ENCODE assay signal across 18 cellular contexts in genomic region chr2:121583555-121583954, GRCh38. TPM values are rescaled to one million over a fixed set of nuclear protein-coding genes. Genes with fewer than 3 reads are reported as not detected.
DNase-seq lines count a peak whose midpoint lies in the region; ATAC-seq and TF ChIP-seq lines count a peak whose summit lies in the region.
"Had no signal": no experiment of that assay in that cellular context is flagged by ENCODE, and none has a peak within 500 bp of the region (broad histone marks: within the 10 kb centered on the region; RNA-seq: fewer than 3 reads in every experiment).

No MANE protein-coding gene starts in this region.

- H3K36me3 Mint-ChIP-seq in activated naive CD8-positive, alpha-beta T cell treated with anti-CD3 and anti-CD28 coated beads, Interleukin-2, amount 50 U/mL, for 24 hours (ENCODE audit: low read depth), result peaks cover 3% of the 10 kb centered on the region
- peaks cover 5% of the 10 kb centered on the region for H3K36me3 Mint-ChIP-seq in activated naive CD8-positive, alpha-beta T cell treated with anti-CD3 and anti-CD28 coated beads for 36 hours
- H3K36me3 Mint-ChIP-seq in endothelial cell (ENCODE audit: low read depth, unreplicated experiment) (peaks cover 10% of the 10 kb centered on the region), immature natural killer cell (peaks cover 0 to 5% (median 3%) of the 10 kb centered on the region in 3 donors)

- peak; percentile 4 for DNase-seq in NCI-H2107 treated with DMSO at 0.1 percent for 48 hours (lab: John Stamatoyannopoulos, UW; ENCODE audit: unreplicated experiment)
- no peak for DNase-seq in NCI-H2107 (lab: John Stamatoyannopoulos, UW)
- no peak for DNase-seq in activated naive CD8-positive, alpha-beta T cell treated with anti-CD3 and anti-CD28 coated beads, Interleukin-2, amount 50 U/mL, for 24 hours
- no peak for DNase-seq in activated naive CD8-positive, alpha-beta T cell treated with anti-CD3 and anti-CD28 coated beads for 36 hours
- no peak for DNase-seq in endothelial cell (ENCODE audit: low spot score)
- DNase-seq in immature natural killer cell, result no peak
- DNase-seq: CD8-positive, alpha-beta memory T cell; GF-D8; NCI-H1694; NCI-H2171 treated with DMSO at 0.1 percent for 48 hours; NCI-H446 treated with DMSO at 0.1 percent for 48 hours; NCI-H774; SW 1271 had no signal

- no peak overlapping the region for H3K4me3 Mint-ChIP-seq in activated naive CD8-positive, alpha-beta T cell treated with anti-CD3 and anti-CD28 coated beads, Interleukin-2, amount 50 U/mL, for 24 hours
- no peak overlapping the region for H3K4me3 Mint-ChIP-seq in activated naive CD8-positive, alpha-beta T cell treated with anti-CD3 and anti-CD28 coated beads for 36 hours
- H3K4me3 Mint-ChIP-seq in endothelial cell (ENCODE audit: unreplicated experiment) (no peak overlapping the region), immature natural killer cell (no peak overlapping the region)
- H3K4me3 Mint-ChIP-seq: CD8-positive, alpha-beta memory T cell had no signal

- peak; percentile 65 for ATAC-seq in activated naive CD8-positive, alpha-beta T cell treated with anti-CD3 and anti-CD28 coated beads, Interleukin-2, amount 50 U/mL, for 24 hours
- ATAC-seq in HG03442 (IDR thresholded peaks at IDR 0.05; ENCODE audit: unreplicated experiment), result peak; percentile 43
- no peak for ATAC-seq in HG02938 (IDR thresholded peaks at IDR 0.05; ENCODE audit: unreplicated experiment)
- ATAC-seq: A549, Panc1 had no signal

- H3K4me1 Mint-ChIP-seq in activated naive CD8-positive, alpha-beta T cell treated with anti-CD3 and anti-CD28 coated beads, Interleukin-2, amount 50 U/mL, for 24 hours, result peaks cover 15% of the 10 kb centered on the region
- H3K4me1 Mint-ChIP-seq in activated naive CD8-positive, alpha-beta T cell treated with anti-CD3 and anti-CD28 coated beads for 36 hours, result peaks cover 22% of the 10 kb centered on the region
- peaks cover 17% of the 10 kb centered on the region for H3K4me1 Mint-ChIP-seq in endothelial cell (ENCODE audit: unreplicated experiment)
- H3K4me1 Mint-ChIP-seq in immature natural killer cell, result peaks cover 23 to 60% of the 10 kb centered on the region in 2 donors

- H3K9me3 Mint-ChIP-seq in activated naive CD8-positive, alpha-beta T cell treated with anti-CD3 and anti-CD28 coated beads, Interleukin-2, amount 50 U/mL, for 24 hours, result no peaks in the 10 kb centered on the region
- H3K9me3 Mint-ChIP-seq in activated naive CD8-positive, alpha-beta T cell treated with anti-CD3 and anti-CD28 coated beads for 36 hours, result no peaks in the 10 kb centered on the region
- H3K9me3 Mint-ChIP-seq in endothelial cell (ENCODE audit: unreplicated experiment) (no peaks in the 10 kb centered on the region), immature natural killer cell (no peaks in the 10 kb centered on the region)
- H3K9me3 Mint-ChIP-seq: CD8-positive, alpha-beta memory T cell had no signal

- TF ChIP-seq CTCF in endothelial cell (IDR thresholded peaks at IDR 0.05; ENCODE audit: unreplicated experiment), result no peak

- no peaks in the 10 kb centered on the region for H3K27me3 Mint-ChIP-seq in activated naive CD8-positive, alpha-beta T cell treated with anti-CD3 and anti-CD28 coated beads, Interleukin-2, amount 50 U/mL, for 24 hours
- no peaks in the 10 kb centered on the region for H3K27me3 Mint-ChIP-seq in activated naive CD8-positive, alpha-beta T cell treated with anti-CD3 and anti-CD28 coated beads for 36 hours
- H3K27me3 Mint-ChIP-seq in endothelial cell (ENCODE audit: unreplicated experiment) (peaks cover 3% of the 10 kb centered on the region), immature natural killer cell (ENCODE audit: low read depth in 3 of 3) (peaks cover 0 to 2% (median 0%) of the 10 kb centered on the region in 3 donors)
- H3K27me3 Mint-ChIP-seq: CD8-positive, alpha-beta memory T cell had no signal

- H3K27ac Mint-ChIP-seq in activated naive CD8-positive, alpha-beta T cell treated with anti-CD3 and anti-CD28 coated beads, Interleukin-2, amount 50 U/mL, for 24 hours, result no peak overlapping the region
- H3K27ac Mint-ChIP-seq in activated naive CD8-positive, alpha-beta T cell treated with anti-CD3 and anti-CD28 coated beads for 36 hours, result no peak overlapping the region
- H3K27ac Mint-ChIP-seq in endothelial cell (ENCODE audit: unreplicated experiment), result peak overlapping the region; percentile 6
- peak overlapping the region in 3 of 6 donors; percentile 2 to 20 (median 8) for H3K27ac Mint-ChIP-seq in immature natural killer cell

RNA-seq across cellular contexts. Expression of gene RNU4ATAC, which starts 52.9 kb away (rescaled TPM):
- total RNA-seq in activated naive CD8-positive, alpha-beta T cell treated with anti-CD3 and anti-CD28 coated beads for 36 hours, result not detected
- total RNA-seq in endothelial cell (ENCODE audit: unreplicated experiment), result not detected
- not detected for polyA plus RNA-seq in immature natural killer cell
- total RNA-seq: CD8-positive, alpha-beta memory T cell; SK-MEL-5 had no signal
- polyA plus RNA-seq: A549; CD8-positive, alpha-beta memory T cell had no signal
